ENCODE assay signal across 29 cellular contexts in genomic region chr19:37087110-37087509, GRCh38.
"Had no signal": no experiment of that assay in that cellular context is flagged by ENCODE, and none has a peak within 500 bp of the region (broad histone marks: within the 10 kb centered on the region; RNA-seq: fewer than 3 reads in every experiment).

No MANE protein-coding gene starts in this region.

- H3K4me1 ChIP-seq: colonic mucosa, esophagus muscularis mucosa, esophagus squamous epithelium, foreskin keratinocyte, gastrocnemius medialis, gastroesophageal sphincter, heart left ventricle, heart right ventricle had no signal

- DNase-seq: colonic mucosa; cortex of kidney; dermis blood vessel endothelial cell; dorsolateral prefrontal cortex; effector CD4-positive, alpha-beta T cell; effector CD8-positive, alpha-beta T cell; effector memory CD4-positive, alpha-beta T cell; effector memory CD8-positive, alpha-beta T cell; endodermal cell; erythroblast; esophagus squamous epithelium; foreskin fibroblast; foreskin keratinocyte; foreskin melanocyte; gastrocnemius medialis; glutamatergic neuron; head of caudate nucleus; heart left ventricle; heart right ventricle had no signal

- H3K27me3 ChIP-seq: colonic mucosa, dorsolateral prefrontal cortex, esophagus muscularis mucosa, esophagus squamous epithelium, foreskin keratinocyte, gastrocnemius medialis, gastroesophageal sphincter, heart left ventricle, heart right ventricle had no signal

- FAIRE-seq: colon, endometrium, endothelial cell of umbilical vein, frontal cortex had no signal

- H3K4me3 Mint-ChIP-seq: dendritic cell treated with granulocyte-macrophage colony-stimulating factor and Interleukin-4, amounts not matched to agents 40 ng/mL and 50 ng/mL, for 4 days; effector memory CD8-positive, alpha-beta T cell; endodermal cell had no signal

- H3K27ac Mint-ChIP-seq: dendritic cell treated with granulocyte-macrophage colony-stimulating factor and Interleukin-4, amounts not matched to agents 40 ng/mL and 50 ng/mL, for 4 days; effector memory CD8-positive, alpha-beta T cell; endodermal cell had no signal

- H3K9me3 ChIP-seq: colonic mucosa had no signal

- H3K4me1 Mint-ChIP-seq: endodermal cell had no signal

- H3K27ac ChIP-seq: colonic mucosa, coronary artery, dorsolateral prefrontal cortex, epithelial cell of prostate, esophagus muscularis mucosa, esophagus squamous epithelium, foreskin keratinocyte, gastrocnemius medialis, gastroesophageal sphincter, heart left ventricle, heart right ventricle had no signal

- ATAC-seq: effector memory CD8-positive, alpha-beta T cell; esophagus mucosa; foreskin keratinocyte; gastrocnemius medialis; gastroesophageal sphincter; heart left ventricle; heart right ventricle had no signal

- H3K4me3 ChIP-seq: colonic mucosa, coronary artery, dorsolateral prefrontal cortex, esophagus muscularis mucosa, esophagus squamous epithelium, gastrocnemius medialis, gastroesophageal sphincter, heart left ventricle, heart right ventricle had no signal

- H3K27me3 Mint-ChIP-seq: dendritic cell treated with granulocyte-macrophage colony-stimulating factor and Interleukin-4, amounts not matched to agents 40 ng/mL and 50 ng/mL, for 4 days; effector memory CD8-positive, alpha-beta T cell had no signal

- H3K36me3 ChIP-seq: colonic mucosa had no signal
